Comparison of ENCODE assay signal across 1 cellular context in the genomic region with DNA sequence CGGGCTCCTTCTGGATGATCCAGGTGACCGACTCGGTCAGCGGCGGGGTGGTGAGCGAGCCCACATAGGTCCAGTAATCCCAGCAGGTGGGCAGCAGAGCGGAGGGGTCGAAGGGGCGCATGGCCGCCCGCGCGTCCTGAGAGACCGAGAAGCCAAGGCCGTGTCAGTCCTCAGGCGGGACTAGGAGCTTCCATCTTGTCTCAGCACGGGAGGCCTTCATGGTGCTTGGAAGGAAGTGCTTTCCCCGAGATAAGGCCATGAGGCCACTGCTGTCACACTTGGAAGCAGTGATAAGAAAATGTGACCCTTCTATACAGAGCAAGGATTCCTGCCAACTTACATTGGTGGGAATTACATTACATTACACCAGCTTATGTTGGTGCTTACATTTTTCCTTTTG. TPM values are rescaled to one million over a fixed set of nuclear protein-coding genes. Genes with fewer than 3 reads are reported as not detected.
"Had no signal": no experiment of that assay in that cellular context is flagged by ENCODE, and none has a peak within 500 bp of the region (broad histone marks: within the 10 kb centered on the region; RNA-seq: fewer than 3 reads in every experiment).

No MANE protein-coding gene starts in this region.

RNA-seq across cellular contexts. Expression of a gene that starts 40.3 kb away (rescaled TPM):
- total RNA-seq: GM23248 had no signal
- polyA plus RNA-seq: GM23248 had no signal
